In genomic region chr15:92394327-92395175, GRCh38 we compare ENCODE assay signal across 11 cellular contexts. TPM values are rescaled to one million over a fixed set of nuclear protein-coding genes. Genes with fewer than 3 reads are reported as not detected.
DNase-seq lines count a peak whose midpoint lies in the region; ATAC-seq and TF ChIP-seq lines count a peak whose summit lies in the region.
"Had no signal": no experiment of that assay in that cellular context is flagged by ENCODE, and none has a peak within 500 bp of the region (broad histone marks: within the 10 kb centered on the region; RNA-seq: fewer than 3 reads in every experiment).

No MANE protein-coding gene starts in this region.

- no peak overlapping the region for H3K9ac ChIP-seq in smooth muscle cell (ENCODE audit: low read depth)

- H3K79me2 ChIP-seq in smooth muscle cell (ENCODE audit: low read depth): no peaks in the 10 kb centered on the region

- H3K27ac ChIP-seq in smooth muscle cell (ENCODE audit: low read depth): no peak overlapping the region

- ATAC-seq in HG03039 (IDR thresholded peaks at IDR 0.05; ENCODE audit: unreplicated experiment) (no peak), GM21423 (IDR thresholded peaks at IDR 0.05; ENCODE audit: unreplicated experiment) (no peak)
- ATAC-seq: naive thymus-derived CD4-positive, alpha-beta T cell had no signal

- no peaks in the 10 kb centered on the region for H3K36me3 ChIP-seq in smooth muscle cell (ENCODE audit: low read depth)

- H3K27me3 ChIP-seq in smooth muscle cell (ENCODE audit: low read depth): peaks cover 77% of the 10 kb centered on the region

- peaks cover 12% of the 10 kb centered on the region for H3K4me1 ChIP-seq in smooth muscle cell (ENCODE audit: low read depth)

- peak overlapping the region; percentile 81 for H3K4me3 ChIP-seq in iPS-18c (ENCODE audit: insufficient read depth, low read depth, low read length)
- H3K4me3 ChIP-seq in smooth muscle cell: peak overlapping the region; percentile 64

- H3K36me3 Mint-ChIP-seq in activated naive CD8-positive, alpha-beta T cell treated with anti-CD3 and anti-CD28 coated beads for 36 hours: no peaks in the 10 kb centered on the region
- H3K36me3 Mint-ChIP-seq: naive thymus-derived CD4-positive, alpha-beta T cell had no signal

- no peak overlapping the region for H3K4me3 Mint-ChIP-seq in activated naive CD8-positive, alpha-beta T cell treated with anti-CD3 and anti-CD28 coated beads for 36 hours

- H3K9me3 ChIP-seq in iPS-18c (ENCODE audit: control insufficient read depth, insufficient read depth, low read length) (no peaks in the 10 kb centered on the region), smooth muscle cell (replicated peaks; ENCODE audit: low read depth) (no peaks in the 10 kb centered on the region)

- H3K4me1 Mint-ChIP-seq in activated naive CD8-positive, alpha-beta T cell treated with anti-CD3 and anti-CD28 coated beads for 36 hours: peaks cover 8% of the 10 kb centered on the region

- H3K9me3 Mint-ChIP-seq in activated naive CD8-positive, alpha-beta T cell treated with anti-CD3 and anti-CD28 coated beads for 36 hours: no peaks in the 10 kb centered on the region
- H3K9me3 Mint-ChIP-seq: activated T-helper 2 cell treated with anti-CD3 and anti-CD28 coated beads, Interferon-gamma antibody, Interleukin-2, Interleukin-4, amounts not matched to agents 10 μg/mL and 5 μg/mL and 100 μg/mL, durations not matched to agents 14 hours and 24 hours and 36 hours had no signal

- H3K27ac Mint-ChIP-seq in activated naive CD8-positive, alpha-beta T cell treated with anti-CD3 and anti-CD28 coated beads for 36 hours: no peak overlapping the region
- H3K27ac Mint-ChIP-seq: activated T-helper 2 cell treated with anti-CD3 and anti-CD28 coated beads, Interferon-gamma antibody, Interleukin-2, Interleukin-4, amounts not matched to agents 10 μg/mL and 5 μg/mL and 100 μg/mL, durations not matched to agents 14 hours and 24 hours and 36 hours; naive thymus-derived CD4-positive, alpha-beta T cell had no signal

- H2AFZ ChIP-seq in smooth muscle cell (ENCODE audit: low read depth): peak overlapping the region; percentile 69

- 1% methylated on average over 52 of the region's 82 CpGs for WGBS in smooth muscle cell (ENCODE audit: low lambda C conversion rate)

- H3K4me2 ChIP-seq in smooth muscle cell: peak overlapping the region; percentile 96

- H3K27me3 Mint-ChIP-seq in activated naive CD8-positive, alpha-beta T cell treated with anti-CD3 and anti-CD28 coated beads for 36 hours: peaks cover 66% of the 10 kb centered on the region

- TF ChIP-seq CTCF in smooth muscle cell (IDR thresholded peaks at IDR 0.05; ENCODE audit: borderline replicate concordance, insufficient read depth, poor library complexity, severe bottlenecking): no peak

- no peaks in the 10 kb centered on the region for H3F3A ChIP-seq in smooth muscle cell (ENCODE audit: low read depth)

- H4K20me1 ChIP-seq in smooth muscle cell (ENCODE audit: low read depth): no peaks in the 10 kb centered on the region

- DNase-seq in NCI-H1092 treated with DMSO at 0.1 percent for 48 hours (lab: John Stamatoyannopoulos, UW): peak; percentile 3
- DNase-seq in NCI-H1092 (lab: John Stamatoyannopoulos, UW): no peak
- peak; percentile 1 for DNase-seq in activated naive CD8-positive, alpha-beta T cell treated with anti-CD3 and anti-CD28 coated beads for 36 hours
- DNase-seq in smooth muscle cell (lab: John Stamatoyannopoulos, UW; ENCODE audit: unreplicated experiment): no peak
- no peak for DNase-seq in NCI-H1694 (lab: John Stamatoyannopoulos, UW)
- DNase-seq: naive thymus-derived CD4-positive, alpha-beta T cell had no signal

RNA-seq across cellular contexts. Expression of gene ST8SIA2, which starts 0.9 kb away (rescaled TPM):
- total RNA-seq in activated naive CD8-positive, alpha-beta T cell treated with anti-CD3 and anti-CD28 coated beads for 36 hours: not detected
- total RNA-seq in smooth muscle cell: 2.2 and 4.8 TPM in 2 replicates
- 1.6 and 2.7 TPM in 2 replicates for polyA plus RNA-seq in smooth muscle cell
- total RNA-seq: A172; activated T-helper 2 cell treated with anti-CD3 and anti-CD28 coated beads, Interferon-gamma antibody, Interleukin-2, Interleukin-4, amounts not matched to agents 10 μg/mL and 5 μg/mL and 100 μg/mL, durations not matched to agents 14 hours and 24 hours and 36 hours; naive thymus-derived CD4-positive, alpha-beta T cell had no signal
- polyA plus RNA-seq: naive thymus-derived CD4-positive, alpha-beta T cell had no signal

Comparison
In these comparisons a context has a peak if more than half of its experiments do, and no peak if none do; other contexts are left out.
1. DNase-seq: peak in NCI-H1092 treated with DMSO at 0.1 percent for 48 hours (single experiment) and activated naive CD8-positive, alpha-beta T cell treated with anti-CD3 and anti-CD28 coated beads for 36 hours (single experiment); none in NCI-H1092 (single experiment), smooth muscle cell (single experiment) and NCI-H1694 (single experiment).